8 cellular contexts compared by ENCODE assay signal in the genomic region with DNA sequence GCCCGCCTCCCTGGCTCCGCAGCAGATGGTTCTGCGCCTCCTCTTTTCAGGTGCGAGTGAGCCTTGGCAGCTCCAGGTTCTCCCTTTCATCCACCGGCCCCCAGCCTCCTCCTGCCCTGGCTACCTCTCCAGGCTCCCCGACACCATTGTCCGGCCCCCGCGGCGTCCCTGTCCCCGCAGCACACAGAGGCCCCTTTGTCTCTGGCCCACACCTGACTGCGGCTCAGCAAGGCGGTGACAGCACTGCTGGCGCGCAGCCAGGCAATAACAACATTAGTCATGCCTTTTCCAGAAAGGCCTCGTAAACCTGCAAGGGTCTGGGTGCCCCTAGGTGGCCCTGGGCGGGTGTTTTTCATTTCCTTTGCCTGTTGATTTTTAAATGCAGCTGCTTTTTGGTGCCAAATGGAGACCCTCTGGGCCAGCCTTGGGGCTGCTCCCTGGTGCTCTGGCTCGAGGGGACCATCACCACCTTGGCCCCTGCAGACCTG.
DNase-seq lines count a peak whose midpoint lies in the region; ATAC-seq and TF ChIP-seq lines count a peak whose summit lies in the region.

No MANE protein-coding gene starts in this region.

- no peaks in the 10 kb centered on the region for H3K9me3 ChIP-seq in left lung

- DNase-seq in HEK293T (ENCODE audit: extremely low spot score) (peak; percentile 84), NCI-H2227 treated with DMSO at 0.1 percent for 48 hours (lab: John Stamatoyannopoulos, UW) (peak; percentile 38), left lung (peak; percentile 58 to 82), ureter (ENCODE audit: low spot score) (peak; percentile 72)
- no peak for DNase-seq in natural killer cell treated with Interleukin-12 subunit alpha and Interleukin-12 subunit beta and Interleukin-15 and Interleukin-18, amount 100 ng/mL, for 72 hours (ENCODE audit: low spot score)

- CTCF ChIA-PET in HEK293T (lab: Yijun Ruan, JAX): no interaction called here

- no peaks in the 10 kb centered on the region for H3K4me1 Mint-ChIP-seq in activated T-helper 17 cell treated with anti-CD3 and anti-CD28 coated beads, Interleukin-2, amount 50 U/mL, for 72 hours
- no peaks in the 10 kb centered on the region for H3K4me1 Mint-ChIP-seq in natural killer cell treated with Interleukin-12 subunit alpha and Interleukin-12 subunit beta and Interleukin-15 and Interleukin-18, amount 100 ng/mL, for 72 hours (ENCODE audit: low read depth in 2 of 2)

- H3K27me3 Mint-ChIP-seq in activated T-helper 17 cell treated with anti-CD3 and anti-CD28 coated beads, Interleukin-2, amount 50 U/mL, for 72 hours: peaks cover 4% of the 10 kb centered on the region
- peaks cover 12 to 17% of the 10 kb centered on the region in 2 donors for H3K27me3 Mint-ChIP-seq in natural killer cell treated with Interleukin-12 subunit alpha and Interleukin-12 subunit beta and Interleukin-15 and Interleukin-18, amount 100 ng/mL, for 72 hours

- POLR2A ChIA-PET in HEK293T (lab: Yijun Ruan, JAX): no interaction called here

- H3K36me3 ChIP-seq in left lung: no peaks in the 10 kb centered on the region

- H3K27ac ChIP-seq in left lung: no peak overlapping the region

- intact Hi-C loops in left lung (cut with DNase I): no loop called here

- no peak overlapping the region for H3K4me3 Mint-ChIP-seq in activated T-helper 17 cell treated with anti-CD3 and anti-CD28 coated beads, Interleukin-2, amount 50 U/mL, for 72 hours
- H3K4me3 Mint-ChIP-seq in natural killer cell treated with Interleukin-12 subunit alpha and Interleukin-12 subunit beta and Interleukin-15 and Interleukin-18, amount 100 ng/mL, for 72 hours: no peak overlapping the region

- peak; percentile 72 for ATAC-seq in activated T-helper 17 cell treated with anti-CD3 and anti-CD28 coated beads, Interleukin-2, amount 50 U/mL, for 72 hours (replicated peaks)
- ATAC-seq in left lung: peak; percentile 76
- no peak for ATAC-seq in GM21515 (IDR thresholded peaks at IDR 0.05; ENCODE audit: unreplicated experiment)
- ATAC-seq in HG03159 (IDR thresholded peaks at IDR 0.05; ENCODE audit: unreplicated experiment): no peak
- no peak for ATAC-seq in natural killer cell treated with Interleukin-12 subunit alpha and Interleukin-12 subunit beta and Interleukin-15 and Interleukin-18, amount 100 ng/mL, for 72 hours

- H3K27ac Mint-ChIP-seq in activated T-helper 17 cell treated with anti-CD3 and anti-CD28 coated beads, Interleukin-2, amount 50 U/mL, for 72 hours: no peak overlapping the region
- H3K27ac Mint-ChIP-seq in natural killer cell treated with Interleukin-12 subunit alpha and Interleukin-12 subunit beta and Interleukin-15 and Interleukin-18, amount 100 ng/mL, for 72 hours: no peak overlapping the region

- H3K36me3 Mint-ChIP-seq in activated T-helper 17 cell treated with anti-CD3 and anti-CD28 coated beads, Interleukin-2, amount 50 U/mL, for 72 hours (ENCODE audit: low read depth): no peaks in the 10 kb centered on the region
- H3K36me3 Mint-ChIP-seq in natural killer cell treated with Interleukin-12 subunit alpha and Interleukin-12 subunit beta and Interleukin-15 and Interleukin-18, amount 100 ng/mL, for 72 hours: no peaks in the 10 kb centered on the region

- no peaks in the 10 kb centered on the region for H3K9me3 Mint-ChIP-seq in activated T-helper 17 cell treated with anti-CD3 and anti-CD28 coated beads, Interleukin-2, amount 50 U/mL, for 72 hours
- no peaks in the 10 kb centered on the region for H3K9me3 Mint-ChIP-seq in natural killer cell treated with Interleukin-12 subunit alpha and Interleukin-12 subunit beta and Interleukin-15 and Interleukin-18, amount 100 ng/mL, for 72 hours

- H3K4me1 ChIP-seq in left lung: no peaks in the 10 kb centered on the region

- peaks cover 0 to 24% of the 10 kb centered on the region in 2 donors for H3K27me3 ChIP-seq in left lung

- no peak for TF ChIP-seq CTCF in left lung (IDR thresholded peaks at IDR 0.05)

- H3K4me3 ChIP-seq in left lung: no peak overlapping the region

TF ChIP-seq in HEK293T, 16 proteins besides CTCF, POLR2A, EP300 and RAD21:
- TF ChIP-seq PKNOX1 (IDR thresholded peaks at IDR 0.05): peak; percentile 36; the same call in 1 of the 2 replicates
- 0 out of 2 replicates have a peak, but pooled peaks have one; percentile 12 for TF ChIP-seq CTBP1 (IDR thresholded peaks at IDR 0.05; ENCODE audit: borderline replicate concordance)
- no peak for TF ChIP-seq FOXM1 (IDR thresholded peaks at IDR 0.05; ENCODE audit: borderline replicate concordance)

Comparison
In these comparisons a context has a peak if more than half of its experiments do, and no peak if none do; other contexts are left out.
1. ATAC-seq: peak in activated T-helper 17 cell treated with anti-CD3 and anti-CD28 coated beads, Interleukin-2, amount 50 U/mL, for 72 hours (single experiment) and left lung (single experiment); none in GM21515 (single experiment), HG03159 (single experiment) and natural killer cell treated with Interleukin-12 subunit alpha and Interleukin-12 subunit beta and Interleukin-15 and Interleukin-18, amount 100 ng/mL, for 72 hours (0 of 2).